ENCODE assay signal across 8 cellular contexts in genomic region chr2:85888745-85889647, GRCh38. TPM values are rescaled to one million over a fixed set of nuclear protein-coding genes. Genes with fewer than 3 reads are reported as not detected.
A peak's percentile ranks its signal among the peaks of the same experiment; 100 is the strongest.
DNase-seq lines count a peak whose midpoint lies in the region; ATAC-seq and TF ChIP-seq lines count a peak whose summit lies in the region.

ST3GAL5 (minus strand) TSS chr2:85888990; CDS start chr2:85888905, 85 bp downstream.

- peak within 1 kb of the TSS; percentile 86 for H3K4me3 Mint-ChIP-seq in activated T-cell treated with anti-CD3 and anti-CD28 coated beads, Interleukin-2, amount 50 U/mL, for 4 hours
- peak within 1 kb of the TSS; percentile 85 for H3K4me3 Mint-ChIP-seq in stimulated activated effector memory CD8-positive, alpha-beta T cell treated with anti-CD3 and anti-CD28 coated beads, Interleukin-12 subunit alpha, Interleukin-12 subunit beta, amount 100 ng/mL, for 72 hours

- no peaks in the 10 kb centered on the region for H3K36me3 Mint-ChIP-seq in activated T-cell treated with anti-CD3 and anti-CD28 coated beads, Interleukin-2, amount 50 U/mL, for 4 hours (ENCODE audit: insufficient read depth)
- H3K36me3 Mint-ChIP-seq in stimulated activated effector memory CD8-positive, alpha-beta T cell treated with anti-CD3 and anti-CD28 coated beads, Interleukin-12 subunit alpha, Interleukin-12 subunit beta, amount 100 ng/mL, for 72 hours: peaks cover 7% of the 10 kb centered on the region

- intact Hi-C loops in PC-9 (cut with micrococcal nuclease; ENCODE audit: unreplicated experiment) (loop anchor here (1.0 to 5.0 kb wide), 6 partner anchors 38 to 190 kb away; no protein-coding TSS in a partner anchor), esophagus muscularis mucosa (cut with DNase I) (loop anchor here (5.0 kb wide), 2 partner anchors 62 to 108 kb away; no protein-coding TSS in a partner anchor)

- peak; percentile 86 for TF ChIP-seq CTCF in PC-9 (conservative IDR thresholded peaks at IDR 0.05)
- peak in 2 of 3 experiments; percentile 52 to 53 for TF ChIP-seq CTCF in esophagus muscularis mucosa (IDR thresholded peaks at IDR 0.05)

- H3F3A ChIP-seq in PC-9 (ENCODE audit: insufficient read depth, low read depth): peaks cover 14% of the 10 kb centered on the region; the same call in 1 of the 2 replicates

- no peaks in the 10 kb centered on the region for H3K9me2 ChIP-seq in PC-9 (ENCODE audit: insufficient read depth)

- H3K4me3 ChIP-seq in PC-9: peak within 1 kb of the TSS; percentile 88
- peak within 1 kb of the TSS; percentile 75 to 95 (median 89) for H3K4me3 ChIP-seq in esophagus muscularis mucosa

- POLR2A ChIA-PET in PC-9 (lab: Charles Lee; ENCODE audit: unreplicated experiment): interaction anchor here (0.6 kb wide), 1 partner anchor 96 kb away, joined by 7 read pairs; no protein-coding TSS in a partner anchor

- no peaks in the 10 kb centered on the region; the same call in 1 of the 2 replicates for H4K20me1 ChIP-seq in PC-9 (ENCODE audit: insufficient read depth)

- H3K9me3 Mint-ChIP-seq in activated T-cell treated with anti-CD3 and anti-CD28 coated beads, Interleukin-2, amount 50 U/mL, for 4 hours: no peaks in the 10 kb centered on the region
- H3K9me3 Mint-ChIP-seq in stimulated activated effector memory CD8-positive, alpha-beta T cell treated with anti-CD3 and anti-CD28 coated beads, Interleukin-12 subunit alpha, Interleukin-12 subunit beta, amount 100 ng/mL, for 72 hours: no peaks in the 10 kb centered on the region

- H3K4me1 ChIP-seq in PC-9 (replicated peaks; ENCODE audit: insufficient read depth): peaks cover 50% of the 10 kb centered on the region
- H3K4me1 ChIP-seq in esophagus muscularis mucosa: peaks cover 26 to 70% (median 47%) of the 10 kb centered on the region in 4 donors

- H3K27me3 Mint-ChIP-seq in activated T-cell treated with anti-CD3 and anti-CD28 coated beads, Interleukin-2, amount 50 U/mL, for 4 hours (ENCODE audit: low read depth): no peaks in the 10 kb centered on the region

- WGBS in esophagus muscularis mucosa: 0% methylated on average over 25 of the region's 86 CpGs

- H3K79me2 ChIP-seq in PC-9 (ENCODE audit: low read depth): peaks cover 29% of the 10 kb centered on the region

- peak; percentile 57 for DNase-seq in DMS 273 treated with DMSO at 0.1 percent for 48 hours (lab: John Stamatoyannopoulos, UW)
- DNase-seq in HuH-7.5 (ENCODE audit: low spot score): peak; percentile 79
- peak; percentile 63 to 85 for DNase-seq in PC-9
- DNase-seq in activated T-cell treated with anti-CD3 and anti-CD28 coated beads, Interleukin-2, amount 50 U/mL, for 4 hours: peak; percentile 98
- DNase-seq in esophagus muscularis mucosa (ENCODE audit: extremely low spot score): peak; percentile 96
- peak; percentile 90 for DNase-seq in myocyte (ENCODE audit: low read depth)
- peak; percentile 95 to 97 for DNase-seq in stimulated activated effector memory CD8-positive, alpha-beta T cell treated with anti-CD3 and anti-CD28 coated beads, Interleukin-12 subunit alpha, Interleukin-12 subunit beta, amount 100 ng/mL, for 72 hours (ENCODE audit: low spot score in 2 of 2)

- no peak for TF ChIP-seq EP300 in esophagus muscularis mucosa (IDR thresholded peaks at IDR 0.05)

- H3K4me1 Mint-ChIP-seq in activated T-cell treated with anti-CD3 and anti-CD28 coated beads, Interleukin-2, amount 50 U/mL, for 4 hours (ENCODE audit: low read depth): peaks cover 56% of the 10 kb centered on the region
- peaks cover 75% of the 10 kb centered on the region for H3K4me1 Mint-ChIP-seq in stimulated activated effector memory CD8-positive, alpha-beta T cell treated with anti-CD3 and anti-CD28 coated beads, Interleukin-12 subunit alpha, Interleukin-12 subunit beta, amount 100 ng/mL, for 72 hours

- TF ChIP-seq POLR2A in esophagus muscularis mucosa (IDR thresholded peaks at IDR 0.05; ENCODE audit: low read depth): no peak

- H3K27ac Mint-ChIP-seq in stimulated activated effector memory CD8-positive, alpha-beta T cell treated with anti-CD3 and anti-CD28 coated beads, Interleukin-12 subunit alpha, Interleukin-12 subunit beta, amount 100 ng/mL, for 72 hours: peak within 1 kb of the TSS; percentile 83

- ATAC-seq in GM21515 (IDR thresholded peaks at IDR 0.05; ENCODE audit: unreplicated experiment): peak; percentile 83
- peak; percentile 80 to 82 for ATAC-seq in activated T-cell treated with anti-CD3 and anti-CD28 coated beads, Interleukin-2, amount 50 U/mL, for 4 hours
- peak; percentile 91 for ATAC-seq in stimulated activated effector memory CD8-positive, alpha-beta T cell treated with anti-CD3 and anti-CD28 coated beads, Interleukin-12 subunit alpha, Interleukin-12 subunit beta, amount 100 ng/mL, for 72 hours

- H3K4me2 ChIP-seq in PC-9: peak within 1 kb of the TSS; percentile 91

- H3K27me3 ChIP-seq in PC-9 (ENCODE audit: insufficient read depth, low read depth) (no peaks in the 10 kb centered on the region), esophagus muscularis mucosa (no peaks in the 10 kb centered on the region)

- H3K9me3 ChIP-seq in PC-9 (ENCODE audit: insufficient read depth, low read depth) (no peaks in the 10 kb centered on the region), esophagus muscularis mucosa (no peaks in the 10 kb centered on the region)

- BruUV-seq in PC-9 (replicated peaks; lab: Mats Ljungman, UMichigan): no TSS peak

- no peaks in the 10 kb centered on the region for H3K36me3 ChIP-seq in PC-9 (ENCODE audit: low read depth)
- no peaks in the 10 kb centered on the region for H3K36me3 ChIP-seq in esophagus muscularis mucosa

- CTCF ChIA-PET in PC-9 (lab: Charles Lee): interaction anchor here (0.7 to 1.8 kb wide), 8 partner anchors 19 to 652 kb away, joined by 3 to 8 read pairs (median 4); no protein-coding TSS in a partner anchor

- H2AFZ ChIP-seq in PC-9: peak within 1 kb of the TSS; percentile 87

- H3K27ac ChIP-seq in PC-9 (peak within 1 kb of the TSS; percentile 48), esophagus muscularis mucosa (replicated peaks in 1 of 4) (peak within 1 kb of the TSS; percentile 88 to 95 (median 88))

RNA-seq across cellular contexts. Expression of gene ST3GAL5, which starts in this region (rescaled TPM):
- total RNA-seq in PC-9 (2021): 5.9 and 7.2 TPM in 2 replicates
- total RNA-seq in activated T-cell treated with anti-CD3 and anti-CD28 coated beads, Interleukin-2, amount 50 U/mL, for 4 hours: 1 to 10 TPM; 3.6 to 5.3 (median 4.4) TPM
- total RNA-seq in esophagus muscularis mucosa: 10 to 100 TPM; 11.3 to 21.6 (median 19.4) TPM
- 46.9 and 68.8 TPM in 2 replicates for total RNA-seq in myocyte
- 13.8 TPM for polyA plus RNA-seq in myocyte (2012)

Comparison
In these comparisons a context has a peak if more than half of its experiments do, and no peak if none do; other contexts are left out.
1. Peak in every context shown above with its lines: DNase-seq, ATAC-seq, H3K4me3 ChIP-seq and H3K27ac ChIP-seq.